Comparison of ENCODE assay signal across 15 cellular contexts in genomic region chr11:10651579-10652361, GRCh38. TPM values are rescaled to one million over a fixed set of nuclear protein-coding genes. Genes with fewer than 3 reads are reported as not detected.
DNase-seq lines count a peak whose midpoint lies in the region; ATAC-seq, FAIRE-seq and TF ChIP-seq lines count a peak whose summit lies in the region.
"Had no signal": no experiment of that assay in that cellular context is flagged by ENCODE, and none has a peak within 500 bp of the region (broad histone marks: within the 10 kb centered on the region; RNA-seq: fewer than 3 reads in every experiment).

No MANE protein-coding gene starts in this region.

- in situ Hi-C loops in K562 (cut with MboI) = loop anchor here (10.0 kb wide), 1 partner anchor 247 kb away; no protein-coding TSS in a partner anchor

- H2AFZ ChIP-seq in K562 (ENCODE audit: low read depth, low read length) (no peak overlapping the region), parathyroid adenoma (no peak overlapping the region)

- no TSS peak for BruUV-seq in K562 (replicated peaks; lab: Mats Ljungman, UMichigan)

- no peak for ATAC-seq in K562
- ATAC-seq in HG03095 (IDR thresholded peaks at IDR 0.05; ENCODE audit: unreplicated experiment) = no peak
- ATAC-seq: activated CD4-positive, CD25-positive, alpha-beta regulatory T cell treated with anti-CD3 and anti-CD28 coated beads, Interleukin-2, amount 50 U/mL, for 24 hours had no signal

- no peak for TF ChIP-seq POLR2A in K562 (conservative IDR thresholded peaks at IDR 0.05)

- H3K79me2 ChIP-seq in K562 (ENCODE audit: control insufficient read depth, insufficient read depth, low read length) (no peaks in the 10 kb centered on the region), parathyroid adenoma (no peaks in the 10 kb centered on the region)

- no peak overlapping the region for H3K9ac ChIP-seq in K562 (ENCODE audit: insufficient read depth in 1 of 2, low read depth in 2 of 2, low read length in 2 of 2)
- no peak overlapping the region for H3K9ac ChIP-seq in parathyroid adenoma

- H3K4me1 ChIP-seq in K562 (replicated peaks in 1 of 2; ENCODE audit: control insufficient read depth in 2 of 2, insufficient read depth in 2 of 2, low read length in 2 of 2) (peaks cover 6 to 16% of the 10 kb centered on the region in 2 experiments; a peak in 4 of 5 replicates), parathyroid adenoma (peaks cover 3% of the 10 kb centered on the region)

- TF ChIP-seq EP300 in K562 (IDR thresholded peaks at IDR 0.05; ENCODE audit: low read length) = no peak

- H3K36me3 ChIP-seq in K562 (ENCODE audit: control insufficient read depth, insufficient read depth, low read length) (no peaks in the 10 kb centered on the region), parathyroid adenoma (ENCODE audit: control insufficient read depth, insufficient read depth, low read length) (no peaks in the 10 kb centered on the region)
- H3K36me3 ChIP-seq: tibial nerve had no signal

- CTCF ChIA-PET in K562 (lab: Yijun Ruan, JAX; ENCODE audit: low intra/inter-chr PET ratio) = no interaction called here

- DNase-seq in DMS79 treated with DMSO at 0.1 percent for 48 hours (lab: John Stamatoyannopoulos, UW) = peak; percentile 95
- DNase-seq in NCI-H187 treated with DMSO at 0.1 percent for 48 hours (lab: John Stamatoyannopoulos, UW) = peak; percentile 91
- no peak for DNase-seq in K562 (ENCODE audit: extremely low read depth in 1 of 4, low spot score in 3 of 4)
- DNase-seq in NOMO-1 (lab: John Stamatoyannopoulos, UW; ENCODE audit: unreplicated experiment in 2 of 2) = no peak
- DNase-seq in dedifferentiated amniotic fluid mesenchymal stem cell (ENCODE audit: extremely low spot score) = no peak
- DNase-seq in iPS-NIHi11 (ENCODE audit: low spot score) = no peak
- DNase-seq: activated T-cell treated with anti-CD3 and anti-CD28 coated beads for 4 hours, cortex of kidney, NCI-H2171 treated with DMSO at 0.1 percent for 48 hours, OCI-M1, T-helper 1 cell had no signal

- no peak overlapping the region for H3K4me3 ChIP-seq in K562
- no peak overlapping the region for H3K4me3 ChIP-seq in parathyroid adenoma (ENCODE audit: low read depth, low read length)
- H3K4me3 ChIP-seq: tibial nerve had no signal

- no peak for FAIRE-seq in K562 (lab: Jason Lieb, UNC)

- H3K9me3 ChIP-seq in K562 (replicated peaks; ENCODE audit: control insufficient read depth, insufficient read depth, low read depth, low read length) = no peaks in the 10 kb centered on the region
- no peaks in the 10 kb centered on the region for H3K9me3 ChIP-seq in parathyroid adenoma (ENCODE audit: control insufficient read depth, low read length)
- H3K9me3 ChIP-seq: tibial nerve had no signal

- 51% methylated on average over 15 of the region's 15 CpGs for WGBS in K562 (ENCODE audit: insufficient coverage, low coverage, missing lambda C conversion rate)

- TF ChIP-seq CTCF in K562 (IDR thresholded peaks at IDR 0.05 in 2 of 3, conservative IDR thresholded peaks at IDR 0.05 in 1 of 3; ENCODE audit: insufficient read depth in 2 of 3, low read depth in 1 of 3, low read length in 3 of 3) (no peak), parathyroid adenoma (IDR thresholded peaks at IDR 0.05) (no peak)

- no peaks in the 10 kb centered on the region for H4K20me1 ChIP-seq in K562 (replicated peaks; ENCODE audit: control insufficient read depth, insufficient read depth, low read length)

- no peaks in the 10 kb centered on the region for H3K9me1 ChIP-seq in K562 (ENCODE audit: control insufficient read depth, insufficient read depth, low read length)

- intact Hi-C loops in K562 (cut with micrococcal nuclease) = loop anchor here (5.0 kb wide), 1 partner anchor 194 kb away; the partner anchor contains the start of gene AMPD3

- H3K27ac ChIP-seq in K562 (ENCODE audit: extremely low read depth, low read depth, low read length) = no peak overlapping the region
- H3K27ac ChIP-seq in parathyroid adenoma = peak overlapping the region; percentile 11

- POLR2A ChIA-PET in K562 (lab: Yijun Ruan, JAX) = interaction anchor here (0.6 to 1.3 kb wide), 2 partner anchors 14 to 154 kb away, joined by 3 to 5 read pairs; no protein-coding TSS in a partner anchor

- no peak overlapping the region for H3K4me2 ChIP-seq in K562 (ENCODE audit: insufficient read depth, low read length)
- H3K4me2 ChIP-seq in parathyroid adenoma (ENCODE audit: low read length) = no peak overlapping the region

- TF ChIP-seq RAD21 in K562 (CRISPR knock-in tag; conservative IDR thresholded peaks at IDR 0.05 in 1 of 2, IDR thresholded peaks at IDR 0.05 in 1 of 2) = no peak

- H3K27me3 ChIP-seq in K562 (ENCODE audit: control insufficient read depth in 2 of 2, insufficient read depth in 2 of 2, low read length in 2 of 2) = no peaks in the 10 kb centered on the region
- no peaks in the 10 kb centered on the region for H3K27me3 ChIP-seq in parathyroid adenoma (ENCODE audit: control insufficient read depth, insufficient read depth, low read length)
- H3K27me3 ChIP-seq: tibial nerve had no signal

TF ChIP-seq in K562, 482 proteins besides CTCF, POLR2A, EP300 and RAD21:
- TF ChIP-seq EZH2 (IDR thresholded peaks at IDR 0.05; ENCODE audit: borderline replicate concordance, low read depth, low read length) = no peak
- peak; percentile 56 for TF ChIP-seq NFIC (IDR thresholded peaks at IDR 0.05)
TF ChIP-seq in K562: peak in this region for 1.

RNA-seq across cellular contexts. Expression of gene IRAG1, which starts 41.8 kb away (rescaled TPM):
- total RNA-seq in K562 (2011; cell fraction: chromatin; rRNA removed; ENCODE audit: low replicate concordance) = 0.07 and 0.23 TPM in 2 replicates
- 0.17 and 0.26 TPM in 2 replicates for total RNA-seq in K562 (2011; cell fraction: nucleolus; rRNA removed)
- total RNA-seq in K562 (2011; cell fraction: nucleoplasm; rRNA removed) = 0.15 TPM in 2 replicates
- 0.04 TPM in 1 of 2 replicates, not detected in the other for total RNA-seq in K562 (2014; rRNA removed)
- 0.07 and 0.22 TPM in 2 replicates for total RNA-seq in K562 (2014; rRNA removed; fragmentation: Illumina TruSeq; extraction: Trizol)
- 0.08 and 0.11 TPM in 2 replicates for total RNA-seq in K562 (2015; rRNA removed; fragmentation: Illumina TruSeq; extraction: Trizol)
- total RNA-seq in K562 (2021) = 0.22 and 0.27 TPM in 2 replicates
- polyA plus RNA-seq in K562 (2011; rRNA removed) = 0.11 and 0.14 TPM in 2 replicates
- 0.10 and 0.16 TPM in 2 replicates for polyA plus RNA-seq in K562 (2011; cell fraction: cytosol; rRNA removed)
- polyA plus RNA-seq in K562 (2011; cell fraction: nucleus; rRNA removed) = 0.10 TPM in 2 replicates
- 0.08 and 0.15 TPM in 2 replicates for polyA plus RNA-seq in K562 (2012)
- 0.07 and 0.10 TPM in 2 replicates for polyA plus RNA-seq in K562 (2014; fragmentation: Illumina TruSeq; extraction: Trizol)
- under 1 TPM; 0.01 TPM for polyA plus RNA-seq in K562 (2014; fragmentation: Nextera tagmentation; extraction: Ambion mirVana)
- polyA plus RNA-seq in K562 (2014; rRNA removed) = 0.01 TPM in 1 of 2 replicates, not detected in the other
- 0.07 and 0.45 TPM in 2 replicates for polyA minus RNA-seq in K562 (2011; rRNA and poly(A)+ RNA removed)
- polyA minus RNA-seq in K562 (2011; cell fraction: cytosol; rRNA and poly(A)+ RNA removed) = not detected in 2 replicates
- polyA minus RNA-seq in K562 (2011; cell fraction: nucleus; rRNA and poly(A)+ RNA removed) = under 0.01 and 0.11 TPM in 2 replicates

Comparison
In these comparisons a context has a peak if more than half of its experiments do, and no peak if none do; other contexts are left out.
1. DNase-seq: peak in DMS79 treated with DMSO at 0.1 percent for 48 hours (single experiment) and NCI-H187 treated with DMSO at 0.1 percent for 48 hours (single experiment); none in K562 (0 of 4), NOMO-1 (0 of 2), dedifferentiated amniotic fluid mesenchymal stem cell (single experiment) and iPS-NIHi11 (single experiment).